In the genomic region with DNA sequence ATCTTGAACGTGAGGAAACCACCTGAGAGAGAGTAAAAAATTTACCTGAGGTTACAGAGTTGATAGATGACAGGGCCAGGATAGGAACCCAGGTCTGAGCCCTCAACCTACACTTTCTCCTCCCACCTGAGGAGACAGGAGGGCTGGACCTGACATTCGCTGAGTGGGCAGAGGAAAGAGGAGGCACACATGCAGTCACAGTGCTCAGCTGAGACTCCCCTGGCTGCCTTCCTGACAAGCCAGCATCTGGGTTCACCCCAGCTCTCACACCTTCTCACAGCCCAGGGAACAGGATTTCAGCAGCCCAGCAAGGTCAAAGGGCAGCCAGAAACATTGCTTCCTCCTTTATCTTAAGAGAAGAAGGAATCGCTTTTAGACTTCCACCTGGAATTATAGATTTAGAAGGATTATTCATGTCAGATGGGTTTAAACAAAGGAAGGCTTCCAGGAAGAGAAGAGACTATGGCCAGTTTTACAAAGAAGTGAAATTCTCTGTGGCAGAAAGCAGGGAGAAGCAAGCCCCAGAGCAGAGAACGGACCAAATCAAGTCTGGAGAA, we compare ENCODE assay signal across 21 cellular contexts. TPM values are rescaled to one million over a fixed set of nuclear protein-coding genes. Genes with fewer than 3 reads are reported as not detected.
A peak's percentile ranks its signal among the peaks of the same experiment; 100 is the strongest.
DNase-seq lines count a peak whose midpoint lies in the region; ATAC-seq and TF ChIP-seq lines count a peak whose summit lies in the region.
"Had no signal": no experiment of that assay in that cellular context is flagged by ENCODE, and none has a peak within 500 bp of the region (broad histone marks: within the 10 kb centered on the region; RNA-seq: fewer than 3 reads in every experiment).

No MANE protein-coding gene starts in this region.

- no peak overlapping the region for H3K27ac Mint-ChIP-seq in glutamatergic neuron (ENCODE audit: unreplicated experiment)
- peak overlapping the region; percentile 96 for H3K27ac Mint-ChIP-seq in progenitor cell of endocrine pancreas
- H3K27ac Mint-ChIP-seq: B cell had no signal

- H3K27me3 Mint-ChIP-seq in glutamatergic neuron (ENCODE audit: unreplicated experiment) (peaks cover 7% of the 10 kb centered on the region), progenitor cell of endocrine pancreas (no peaks in the 10 kb centered on the region)

- H3K4me2 ChIP-seq in Loucy (ENCODE audit: low read depth, low read length, poor library complexity, severe bottlenecking) = no peak overlapping the region

- no peak for TF ChIP-seq CTCF in Loucy (conservative IDR thresholded peaks at IDR 0.05; ENCODE audit: low read length)
- TF ChIP-seq CTCF in glutamatergic neuron (IDR thresholded peaks at IDR 0.05; ENCODE audit: partially characterized antibody, unreplicated experiment) = no peak
- no peak for TF ChIP-seq CTCF in progenitor cell of endocrine pancreas (IDR thresholded peaks at IDR 0.05; ENCODE audit: unreplicated experiment)
- no peak for TF ChIP-seq CTCF in suprapubic skin (IDR thresholded peaks at IDR 0.05)

- TF ChIP-seq POLR2A in suprapubic skin (IDR thresholded peaks at IDR 0.05) = no peak

- H2AFZ ChIP-seq in Loucy (ENCODE audit: low read length) = 0 out of 2 replicates have a peak overlapping the region, but pooled peaks have one; percentile 52

- H3K4me3 Mint-ChIP-seq in glutamatergic neuron (ENCODE audit: unreplicated experiment) = peak overlapping the region; percentile 31
- H3K4me3 Mint-ChIP-seq in progenitor cell of endocrine pancreas (ENCODE audit: low read depth) = no peak overlapping the region
- H3K4me3 Mint-ChIP-seq: B cell had no signal

- peaks cover 44% of the 10 kb centered on the region for H3K4me1 Mint-ChIP-seq in glutamatergic neuron (ENCODE audit: low read depth, unreplicated experiment)
- H3K4me1 Mint-ChIP-seq in progenitor cell of endocrine pancreas (ENCODE audit: low read depth) = peaks cover 43% of the 10 kb centered on the region

- ATAC-seq in GM19395 (IDR thresholded peaks at IDR 0.05; ENCODE audit: unreplicated experiment) (peak; percentile 41), HG02973 (IDR thresholded peaks at IDR 0.05; ENCODE audit: unreplicated experiment) (no peak)

- peaks cover 5% of the 10 kb centered on the region for H3K36me3 Mint-ChIP-seq in glutamatergic neuron (ENCODE audit: unreplicated experiment)
- no peaks in the 10 kb centered on the region for H3K36me3 Mint-ChIP-seq in progenitor cell of endocrine pancreas (ENCODE audit: insufficient read depth)
- H3K36me3 Mint-ChIP-seq: naive B cell had no signal

- no peak overlapping the region for H3K27ac ChIP-seq in suprapubic skin
- H3K27ac ChIP-seq: ascending aorta, HL-60, Peyer's patch, spleen, tibial artery had no signal

- H3K36me3 ChIP-seq in Loucy (ENCODE audit: insufficient read depth, low read length) (no peaks in the 10 kb centered on the region), suprapubic skin (no peaks in the 10 kb centered on the region)
- H3K36me3 ChIP-seq: ascending aorta, Peyer's patch, spleen, tibial artery had no signal

- no peaks in the 10 kb centered on the region for H3K9me2 ChIP-seq in Loucy (replicated peaks; ENCODE audit: low read depth, low read length)

- no peak for DNase-seq in glutamatergic neuron
- no peak for DNase-seq in progenitor cell of endocrine pancreas (ENCODE audit: low spot score, unreplicated experiment)
- DNase-seq in T1000 (lab: John Stamatoyannopoulos, UW) = no peak
- no peak for DNase-seq in suprapubic skin (ENCODE audit: low spot score in 2 of 2)
- DNase-seq in AG08395 (ENCODE audit: low spot score) = no peak
- DNase-seq: activated CD4-positive, alpha-beta T cell treated with anti-CD3 and anti-CD28 coated beads for 48 hours; GDM1; KBM-7; naive B cell; NCI-H1092 treated with DMSO at 0.1 percent for 48 hours; NCI-H2107; NCI-H526 treated with DMSO at 0.1 percent for 48 hours; Peyer's patch; spleen; tibial artery had no signal

- no peaks in the 10 kb centered on the region for H3K9me3 ChIP-seq in Loucy (ENCODE audit: insufficient read depth, low read depth, low read length)
- no peaks in the 10 kb centered on the region for H3K9me3 ChIP-seq in suprapubic skin
- H3K9me3 ChIP-seq: ascending aorta, Peyer's patch, spleen, tibial artery had no signal

- H3K4me1 ChIP-seq in Loucy (ENCODE audit: insufficient read depth, low read length, poor library complexity, severe bottlenecking) (peaks cover 12% of the 10 kb centered on the region), suprapubic skin (no peaks in the 10 kb centered on the region)

- 83% methylated on average over 4 of the region's 4 CpGs for WGBS in suprapubic skin

- H3K9ac ChIP-seq in Loucy (ENCODE audit: low read depth, low read length, poor library complexity, severe bottlenecking) = no peak overlapping the region

- H3K9me3 Mint-ChIP-seq in glutamatergic neuron (ENCODE audit: unreplicated experiment) = peaks cover 9% of the 10 kb centered on the region
- H3K9me3 Mint-ChIP-seq in progenitor cell of endocrine pancreas (ENCODE audit: low read depth) = no peaks in the 10 kb centered on the region
- H3K9me3 Mint-ChIP-seq: naive B cell had no signal

- H3K79me2 ChIP-seq in Loucy (ENCODE audit: insufficient read depth, low read length) = no peaks in the 10 kb centered on the region

- TF ChIP-seq EP300 in suprapubic skin (IDR thresholded peaks at IDR 0.05) = no peak

- no peaks in the 10 kb centered on the region for H3K27me3 ChIP-seq in Loucy (ENCODE audit: insufficient read depth, low read length, poor library complexity, severe bottlenecking)
- no peaks in the 10 kb centered on the region for H3K27me3 ChIP-seq in suprapubic skin
- H3K27me3 ChIP-seq: ascending aorta, Peyer's patch, spleen, tibial artery had no signal

- H3K4me3 ChIP-seq in Loucy (ENCODE audit: low read length, poor library complexity, severe bottlenecking) (no peak overlapping the region), suprapubic skin (no peak overlapping the region)
- H3K4me3 ChIP-seq: ascending aorta, Peyer's patch, spleen, tibial artery had no signal

- H4K20me1 ChIP-seq in Loucy (ENCODE audit: insufficient read depth, low read length, poor library complexity, severe bottlenecking) = no peaks in the 10 kb centered on the region

- H3F3A ChIP-seq in Loucy (ENCODE audit: low read depth) = no peaks in the 10 kb centered on the region

RNA-seq across cellular contexts. Expression of a gene that starts 18.1 kb away (rescaled TPM):
- total RNA-seq in glutamatergic neuron (ENCODE audit: unreplicated experiment) (959 TPM), progenitor cell of endocrine pancreas (334 and 335 TPM in 2 replicates), suprapubic skin (1 to 10 TPM; 2.5 to 8.5 (median 6.2) TPM)

Comparison
In these comparisons a context has a peak if more than half of its experiments do, and no peak if none do; other contexts are left out.
1. RNA of a gene that starts 18.1 kb away (total RNA-seq): 959 TPM in glutamatergic neuron (single experiment) and 334 to 335 TPM in progenitor cell of endocrine pancreas; 2.5 to 8.5 TPM in suprapubic skin; every median in the first group is over 10 times any median in the second.